Comparison of ENCODE assay signal across 6 cellular contexts in the genomic region with DNA sequence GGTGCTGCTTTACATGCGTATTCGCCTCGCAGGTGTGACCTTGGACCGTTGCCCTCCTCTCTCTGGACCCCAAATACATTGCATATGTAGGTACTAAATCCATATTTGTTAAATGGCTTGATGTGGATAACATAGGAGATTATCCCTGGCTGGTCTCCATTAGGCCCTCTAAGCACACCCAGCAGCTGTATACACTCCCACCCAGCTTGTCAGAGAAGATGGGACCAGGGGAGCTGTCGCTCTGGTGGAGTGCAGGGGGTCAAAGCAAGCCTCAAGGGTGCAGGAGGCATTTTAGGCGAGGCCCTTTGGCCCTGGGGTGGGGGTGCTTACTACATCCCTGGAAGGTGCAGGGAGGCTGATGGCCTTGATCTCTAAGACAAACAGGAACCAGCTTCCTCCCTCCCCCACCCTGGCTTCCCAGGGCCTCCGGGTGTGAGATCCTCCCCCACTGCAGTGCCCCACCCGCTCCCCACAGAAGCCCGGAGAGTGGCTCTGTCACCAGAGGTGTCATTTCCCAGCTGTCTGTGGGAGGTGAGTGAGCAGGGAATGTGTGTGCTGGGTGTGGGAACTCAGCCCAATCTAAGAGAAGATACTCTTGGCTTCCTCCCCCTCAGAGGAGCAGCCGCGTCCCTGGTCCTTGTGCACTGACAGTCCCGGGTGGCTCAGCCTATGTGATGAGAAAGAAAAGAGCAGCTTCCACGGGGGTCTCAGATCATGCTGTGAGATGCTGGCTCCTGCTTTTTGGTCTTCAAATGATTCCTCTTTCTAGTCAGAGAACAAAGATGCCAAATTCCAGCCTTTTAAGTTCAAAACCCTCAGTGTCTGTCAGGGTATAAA. TPM values are rescaled to one million over a fixed set of nuclear protein-coding genes. Genes with fewer than 3 reads are reported as not detected.
DNase-seq lines count a peak whose midpoint lies in the region; TF ChIP-seq lines count a peak whose summit lies in the region.

No MANE protein-coding gene starts in this region.

- peak overlapping the region; percentile 100 for H3K27ac ChIP-seq in CD4-positive, alpha-beta memory T cell (ENCODE audit: low read depth, low read length)
- H3K27ac ChIP-seq in mesodermal cell (ENCODE audit: low read depth, low read length, severe bottlenecking): peak overlapping the region; percentile 39
- peak overlapping the region; percentile 97 to 100 for H3K27ac ChIP-seq in uterus

- H3K9me3 Mint-ChIP-seq in CD4-positive, alpha-beta memory T cell: peaks cover 0 to 1% (median 0%) of the 10 kb centered on the region in 8 donors

- no peaks in the 10 kb centered on the region for H3K27me3 ChIP-seq in CD4-positive, alpha-beta memory T cell (ENCODE audit: insufficient read depth, low read length)
- no peaks in the 10 kb centered on the region for H3K27me3 ChIP-seq in uterus

- H3K4me1 ChIP-seq in CD4-positive, alpha-beta memory T cell (ENCODE audit: insufficient read depth, low read length): peaks cover 54% of the 10 kb centered on the region
- H3K4me1 ChIP-seq in mesodermal cell (ENCODE audit: control insufficient read depth, insufficient read depth, low read length, poor library complexity, severe bottlenecking): peaks cover 34% of the 10 kb centered on the region
- peaks cover 14 to 26% of the 10 kb centered on the region in 2 donors for H3K4me1 ChIP-seq in uterus

- TF ChIP-seq CTCF in uterus (IDR thresholded peaks at IDR 0.05): no peak

- H3K4me3 ChIP-seq in CD4-positive, alpha-beta memory T cell (ENCODE audit: low read length in 2 of 2): peak overlapping the region; percentile 50 to 56
- H3K4me3 ChIP-seq in mesodermal cell (ENCODE audit: extremely low read depth, insufficient read depth, low read length, poor library complexity, severe bottlenecking) (peak overlapping the region; percentile 98), uterus (peak overlapping the region in 1 of 2 donors; percentile 1)

- H3K36me3 Mint-ChIP-seq in CD4-positive, alpha-beta memory T cell: peaks cover 19 to 36% of the 10 kb centered on the region in 2 donors

- peak; percentile 22 to 29 for TF ChIP-seq POLR2A in uterus (IDR thresholded peaks at IDR 0.05)

- intact Hi-C loops in CD4-positive, alpha-beta memory T cell (cut with micrococcal nuclease): loop anchor here (1.0 kb wide), 2 partner anchors 9 to 22 kb away; no protein-coding TSS in a partner anchor
- intact Hi-C loops in uterus (cut with DNase I; ENCODE audit: low total_unique reads): no loop called here

- POLR2A ChIA-PET in CD4-positive, alpha-beta memory T cell (lab: Charles Lee; ENCODE audit: partially characterized antibody): interaction anchor here (0.7 to 23.4 kb wide), 21 partner anchors 10 to 581 kb away, joined by 3 to 1074 read pairs (median 6); a partner anchor contains a TSS

- peaks cover 25% of the 10 kb centered on the region for H3K36me3 ChIP-seq in CD4-positive, alpha-beta memory T cell (ENCODE audit: insufficient read depth, low read length)
- H3K36me3 ChIP-seq in mesodermal cell (ENCODE audit: control insufficient read depth, insufficient read depth, low read length) (peaks cover 23% of the 10 kb centered on the region), uterus (no peaks in the 10 kb centered on the region)

- peak overlapping the region; percentile 83 to 93 (median 88) for H3K4me3 Mint-ChIP-seq in CD4-positive, alpha-beta memory T cell

- CTCF ChIA-PET in CD4-positive, alpha-beta memory T cell (lab: Charles Lee; ENCODE audit: partially characterized antibody): interaction anchor here (0.7 to 1.9 kb wide), 6 partner anchors 9 to 137 kb away, joined by 4 to 8 read pairs (median 4); no protein-coding TSS in a partner anchor

- no peaks in the 10 kb centered on the region for H3K9me3 ChIP-seq in CD4-positive, alpha-beta memory T cell (ENCODE audit: control insufficient read depth in 1 of 2, low read length in 2 of 2)
- H3K9me3 ChIP-seq in mesodermal cell (ENCODE audit: control insufficient read depth, low read length) (no peaks in the 10 kb centered on the region), uterus (no peaks in the 10 kb centered on the region)

- H3K27ac Mint-ChIP-seq in CD4-positive, alpha-beta memory T cell: peak overlapping the region; percentile 95 to 99 (median 98)

- H3K4me1 Mint-ChIP-seq in CD4-positive, alpha-beta memory T cell: peaks cover 40 to 61% (median 49%) of the 10 kb centered on the region in 4 donors

- DNase-seq in CD4-positive, alpha-beta memory T cell: peak; percentile 71 to 88 (median 75)
- peak; percentile 31 for DNase-seq in NOMO-1 treated with dmso at 0.1 percent for 144 hours (lab: John Stamatoyannopoulos, UW; ENCODE audit: unreplicated experiment)
- DNase-seq in anterior cingulate cortex (lab: John Stamatoyannopoulos, UW): peak in 48 of 58 donors; percentile 24 to 89 (median 56)
- peak; percentile 76 to 86 for DNase-seq in uterus
- DNase-seq in NCI-H226: no peak

- H3K27me3 Mint-ChIP-seq in CD4-positive, alpha-beta memory T cell: no peaks in the 10 kb centered on the region

- WGBS in mesodermal cell (ENCODE audit: insufficient coverage in 2 of 2), 2 experiments: 30 to 40% methylated on average over 3 to 4 of the region's 13 CpGs

RNA-seq across cellular contexts. Expression of a gene that starts 1.4 kb away (rescaled TPM):
- 100 to 1,000 TPM; 190 to 203 TPM for total RNA-seq in CD4-positive, alpha-beta memory T cell
- polyA plus RNA-seq in CD4-positive, alpha-beta memory T cell: 100 to 1,000 TPM in 1 of 2 donors, 10 to 100 TPM in 1; 41.6 to 106 TPM
- 30.2 TPM for polyA plus RNA-seq in mesodermal cell (2013, experiment 1 of 2)
- polyA plus RNA-seq in mesodermal cell (2013, experiment 2 of 2): 27.0 TPM
- 100 to 1,000 TPM in 1 of 4 donors, 10 to 100 TPM in 2, 1 to 10 TPM in 1; 6.7 to 150 (median 14.1) TPM for total RNA-seq in uterus

RNA-seq across cellular contexts. Expression of a gene that starts 12.0 kb away (rescaled TPM):
- total RNA-seq in CD4-positive, alpha-beta memory T cell: 10 to 100 TPM; 25.0 to 25.3 TPM
- 10 to 100 TPM; 42.4 to 43.7 TPM for polyA plus RNA-seq in CD4-positive, alpha-beta memory T cell
- 36.8 TPM for polyA plus RNA-seq in mesodermal cell (2013, experiment 1 of 2)
- 40.6 TPM for polyA plus RNA-seq in mesodermal cell (2013, experiment 2 of 2)
- total RNA-seq in uterus: 10 to 100 TPM in 3 of 4 donors, under 1 TPM in 1; 0.77 to 42.6 (median 25.1) TPM

RNA-seq across cellular contexts. Expression of a gene that starts 12.0 kb away (rescaled TPM):
- 10 to 100 TPM; 78.9 to 79.4 TPM for total RNA-seq in CD4-positive, alpha-beta memory T cell
- polyA plus RNA-seq in CD4-positive, alpha-beta memory T cell: 10 to 100 TPM in 1 of 2 donors, 1 to 10 TPM in 1; 3.7 to 18.6 TPM
- polyA plus RNA-seq in mesodermal cell (2013, experiment 1 of 2): 34.6 TPM
- 26.0 TPM for polyA plus RNA-seq in mesodermal cell (2013, experiment 2 of 2)
- total RNA-seq in uterus: 100 to 1,000 TPM in 3 of 4 donors, 10 to 100 TPM in 1; 20.0 to 396 (median 163) TPM

RNA-seq across cellular contexts. Expression of a gene that starts 25.8 kb away (rescaled TPM):
- 10 to 100 TPM; 19.2 to 19.4 TPM for total RNA-seq in CD4-positive, alpha-beta memory T cell
- polyA plus RNA-seq in CD4-positive, alpha-beta memory T cell: 10 to 100 TPM; 13.3 to 21.9 TPM
- 5.8 TPM for polyA plus RNA-seq in mesodermal cell (2013, experiment 1 of 2)
- 4.4 TPM for polyA plus RNA-seq in mesodermal cell (2013, experiment 2 of 2)
- 1 to 10 TPM in 3 of 4 donors, under 1 TPM in 1; under 0.01 to 9.0 (median 6.1) TPM for total RNA-seq in uterus

RNA-seq across cellular contexts. Expression of a gene that starts 40.3 kb away (rescaled TPM):
- not detected for total RNA-seq in CD4-positive, alpha-beta memory T cell
- not detected for polyA plus RNA-seq in CD4-positive, alpha-beta memory T cell
- 0.85 TPM for polyA plus RNA-seq in mesodermal cell (2013, experiment 1 of 2)
- polyA plus RNA-seq in mesodermal cell (2013, experiment 2 of 2): 0.25 TPM
- under 1 TPM in 1 of 4 donors, not detected in 3; 0.61 TPM for total RNA-seq in uterus

Comparison
In these comparisons a context has a peak if more than half of its experiments do, and no peak if none do; other contexts are left out.
1. H3K27ac ChIP-seq: peak in every context shown above with its lines; median percentile 100 in CD4-positive, alpha-beta memory T cell; 98 in uterus; 39 in mesodermal cell.